ENCODE assay signal across 8 cellular contexts in genomic region chr1:154182342-154183044, GRCh38. TPM values are rescaled to one million over a fixed set of nuclear protein-coding genes. Genes with fewer than 3 reads are reported as not detected.
A peak's percentile ranks its signal among the peaks of the same experiment; 100 is the strongest.
DNase-seq lines count a peak whose midpoint lies in the region; ATAC-seq and TF ChIP-seq lines count a peak whose summit lies in the region.

No MANE protein-coding gene starts in this region.

- H3K36me3 Mint-ChIP-seq in T-helper 2 cell treated with Interferon-gamma antibody and Interleukin-4, amounts not matched to agents 5 μg/mL and 100 μg/mL, for 36 hours (ENCODE audit: low read depth) = peaks cover 48% of the 10 kb centered on the region

- peak overlapping the region; percentile 100 for H3K4me3 Mint-ChIP-seq in T-helper 2 cell treated with Interferon-gamma antibody and Interleukin-4, amounts not matched to agents 5 μg/mL and 100 μg/mL, for 36 hours

- peak overlapping the region; percentile 99 for H3K27ac Mint-ChIP-seq in T-helper 2 cell treated with Interferon-gamma antibody and Interleukin-4, amounts not matched to agents 5 μg/mL and 100 μg/mL, for 36 hours

- in situ Hi-C loops in astrocyte of the cerebellum (cut with HindIII; ENCODE audit: low sequenced_read_pairs) = no loop called here

- ATAC-seq in GM21737 (IDR thresholded peaks at IDR 0.05; ENCODE audit: unreplicated experiment) (peak; percentile 52), sciatic nerve (peak; percentile 70), GM18520 (IDR thresholded peaks at IDR 0.05; ENCODE audit: unreplicated experiment) (no peak)

- no peaks in the 10 kb centered on the region for H3K9me3 Mint-ChIP-seq in T-helper 2 cell treated with Interferon-gamma antibody and Interleukin-4, amounts not matched to agents 5 μg/mL and 100 μg/mL, for 36 hours

- peaks cover 53% of the 10 kb centered on the region for H3K4me1 Mint-ChIP-seq in T-helper 2 cell treated with Interferon-gamma antibody and Interleukin-4, amounts not matched to agents 5 μg/mL and 100 μg/mL, for 36 hours (ENCODE audit: low read depth)

- no peak for TF ChIP-seq CTCF in astrocyte of the cerebellum (IDR thresholded peaks at IDR 0.05; ENCODE audit: low read depth, low read length, missing control alignments)

- peak; percentile 84 for DNase-seq in EL
- peak; percentile 68 for DNase-seq in LoVo (ENCODE audit: low spot score)
- DNase-seq in T-helper 2 cell treated with Interferon-gamma antibody and Interleukin-4, amounts not matched to agents 5 μg/mL and 100 μg/mL, for 36 hours (ENCODE audit: low spot score) = peak; percentile 89
- DNase-seq in astrocyte of the cerebellum (ENCODE audit: low read depth) = peak; percentile 18
- peak in 47 of 51 donors; percentile 6 to 81 (median 40) for DNase-seq in hypothalamus (lab: John Stamatoyannopoulos, UW)
- DNase-seq in sciatic nerve (ENCODE audit: low spot score) = peak; percentile 81

- H3K4me3 ChIP-seq in astrocyte of the cerebellum (ENCODE audit: low read depth, low read length) = peak overlapping the region; percentile 97

- intact Hi-C loops in sciatic nerve (cut with DNase I) = no loop called here

- H3K27me3 Mint-ChIP-seq in T-helper 2 cell treated with Interferon-gamma antibody and Interleukin-4, amounts not matched to agents 5 μg/mL and 100 μg/mL, for 36 hours (ENCODE audit: low read depth) = no peaks in the 10 kb centered on the region

RNA-seq across cellular contexts. Expression of gene TPM3, which starts 9.4 kb away (rescaled TPM):
- 229 TPM for total RNA-seq in sciatic nerve

RNA-seq across cellular contexts. Expression of gene CFAP141, which starts 23.6 kb away (rescaled TPM):
- total RNA-seq in sciatic nerve = not detected

RNA-seq across cellular contexts. Expression of gene NUP210L, which starts 27.6 kb away (rescaled TPM):
- 0.18 TPM for total RNA-seq in sciatic nerve

RNA-seq across cellular contexts. Expression of gene UBAP2L, which starts 38.3 kb away (rescaled TPM):
- 142 TPM for total RNA-seq in sciatic nerve

Comparison
In these comparisons a context has a peak if more than half of its experiments do, and no peak if none do; other contexts are left out.
1. DNase-seq: peak in every context shown above with its lines; median percentile 89 in T-helper 2 cell treated with Interferon-gamma antibody and Interleukin-4, amounts not matched to agents 5 μg/mL and 100 μg/mL, for 36 hours; 84 in EL; 81 in sciatic nerve; 68 in LoVo; 40 in hypothalamus; 18 in astrocyte of the cerebellum.